ENCODE assay signal across 1 cellular context in the genomic region with DNA sequence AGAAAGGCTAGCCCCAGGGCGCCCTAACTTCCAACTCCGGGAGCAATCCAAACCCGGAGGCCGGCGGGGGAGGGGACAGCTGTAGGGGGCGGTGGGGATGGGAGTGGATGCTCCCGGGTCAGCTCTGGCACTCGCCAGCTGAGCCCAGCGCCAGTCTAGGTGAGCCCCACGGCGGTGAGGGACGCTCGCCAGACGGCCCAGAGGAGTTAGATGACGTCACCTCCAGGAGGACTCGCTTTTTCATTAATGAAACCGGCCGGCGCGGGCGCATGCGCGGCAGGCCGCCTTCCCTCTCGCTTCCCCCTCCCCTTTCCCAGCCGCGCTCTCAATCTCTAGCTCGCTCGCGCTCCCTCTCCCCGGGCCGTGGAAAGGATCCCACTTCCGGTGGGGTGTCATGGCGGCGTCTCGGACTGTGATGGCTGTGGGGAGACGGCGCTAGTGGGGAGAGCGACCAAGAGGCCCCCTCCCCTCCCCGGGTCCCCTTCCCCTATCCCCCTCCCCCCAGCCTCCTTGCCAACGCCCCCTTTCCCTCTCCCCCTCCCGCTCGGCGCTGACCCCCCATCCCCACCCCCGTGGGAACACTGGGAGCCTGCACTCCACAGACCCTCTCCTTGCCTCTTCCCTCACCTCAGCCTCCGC.
TF ChIP-seq lines count a peak whose summit lies in the region.

A gene with protein sequence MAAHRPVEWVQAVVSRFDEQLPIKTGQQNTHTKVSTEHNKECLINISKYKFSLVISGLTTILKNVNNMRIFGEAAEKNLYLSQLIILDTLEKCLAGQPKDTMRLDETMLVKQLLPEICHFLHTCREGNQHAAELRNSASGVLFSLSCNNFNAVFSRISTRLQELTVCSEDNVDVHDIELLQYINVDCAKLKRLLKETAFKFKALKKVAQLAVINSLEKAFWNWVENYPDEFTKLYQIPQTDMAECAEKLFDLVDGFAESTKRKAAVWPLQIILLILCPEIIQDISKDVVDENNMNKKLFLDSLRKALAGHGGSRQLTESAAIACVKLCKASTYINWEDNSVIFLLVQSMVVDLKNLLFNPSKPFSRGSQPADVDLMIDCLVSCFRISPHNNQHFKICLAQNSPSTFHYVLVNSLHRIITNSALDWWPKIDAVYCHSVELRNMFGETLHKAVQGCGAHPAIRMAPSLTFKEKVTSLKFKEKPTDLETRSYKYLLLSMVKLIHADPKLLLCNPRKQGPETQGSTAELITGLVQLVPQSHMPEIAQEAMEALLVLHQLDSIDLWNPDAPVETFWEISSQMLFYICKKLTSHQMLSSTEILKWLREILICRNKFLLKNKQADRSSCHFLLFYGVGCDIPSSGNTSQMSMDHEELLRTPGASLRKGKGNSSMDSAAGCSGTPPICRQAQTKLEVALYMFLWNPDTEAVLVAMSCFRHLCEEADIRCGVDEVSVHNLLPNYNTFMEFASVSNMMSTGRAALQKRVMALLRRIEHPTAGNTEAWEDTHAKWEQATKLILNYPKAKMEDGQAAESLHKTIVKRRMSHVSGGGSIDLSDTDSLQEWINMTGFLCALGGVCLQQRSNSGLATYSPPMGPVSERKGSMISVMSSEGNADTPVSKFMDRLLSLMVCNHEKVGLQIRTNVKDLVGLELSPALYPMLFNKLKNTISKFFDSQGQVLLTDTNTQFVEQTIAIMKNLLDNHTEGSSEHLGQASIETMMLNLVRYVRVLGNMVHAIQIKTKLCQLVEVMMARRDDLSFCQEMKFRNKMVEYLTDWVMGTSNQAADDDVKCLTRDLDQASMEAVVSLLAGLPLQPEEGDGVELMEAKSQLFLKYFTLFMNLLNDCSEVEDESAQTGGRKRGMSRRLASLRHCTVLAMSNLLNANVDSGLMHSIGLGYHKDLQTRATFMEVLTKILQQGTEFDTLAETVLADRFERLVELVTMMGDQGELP (N-terminal part only) (plus strand): TSS at position 378 of the 639 bp plus-strand sequence. CDS start 333 bp downstream, outside the sequence.

TF ChIP-seq in HepG2, 621 proteins besides CTCF, POLR2A, EP300 and RAD21 (continues in another document):
- TF ChIP-seq ZNF256 (CRISPR knock-in tag; conservative IDR thresholded peaks at IDR 0.05) = no peak
- no peak for TF ChIP-seq ZNF530 (CRISPR knock-in tag; IDR thresholded peaks at IDR 0.05; ENCODE audit: low read depth)
- no peak for TF ChIP-seq ZNF850 (CRISPR knock-in tag; conservative IDR thresholded peaks at IDR 0.05)
- no peak for TF ChIP-seq ZNF713 (CRISPR knock-in tag; IDR thresholded peaks at IDR 0.05)
- TF ChIP-seq FOXA1 (IDR thresholded peaks at IDR 0.05) = no peak
- no peak for TF ChIP-seq FOXA1 (CRISPR knock-in tag; IDR thresholded peaks at IDR 0.05)
- no peak for TF ChIP-seq NFE2 (CRISPR knock-in tag; IDR thresholded peaks at IDR 0.05)
- TF ChIP-seq, protein P1, sequence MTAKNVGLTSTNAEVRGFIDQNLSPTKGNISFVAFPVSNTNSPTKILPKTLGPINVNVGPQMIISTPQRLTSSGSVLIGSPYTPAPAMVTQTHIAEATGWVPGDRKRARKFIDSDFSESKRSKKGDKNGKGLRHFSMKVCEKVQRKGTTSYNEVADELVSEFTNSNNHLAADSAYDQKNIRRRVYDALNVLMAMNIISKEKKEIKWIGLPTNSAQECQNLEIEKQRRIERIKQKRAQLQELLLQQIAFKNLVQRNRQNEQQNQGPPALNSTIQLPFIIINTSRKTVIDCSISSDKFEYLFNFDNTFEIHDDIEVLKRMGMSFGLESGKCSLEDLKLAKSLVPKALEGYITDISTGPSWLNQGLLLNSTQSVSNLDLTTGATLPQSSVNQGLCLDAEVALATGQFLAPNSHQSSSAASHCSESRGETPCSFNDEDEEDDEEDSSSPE (CRISPR knock-in tag; IDR thresholded peaks at IDR 0.05) = 0 out of 2 replicates have a peak, but pooled peaks have one; percentile 31
- no peak for TF ChIP-seq ZSCAN31 (CRISPR knock-in tag; IDR thresholded peaks at IDR 0.05; ENCODE audit: low read depth)
- TF ChIP-seq ZNF468 (CRISPR knock-in tag; IDR thresholded peaks at IDR 0.05) = no peak
- no peak for TF ChIP-seq ZMYM3 (CRISPR knock-in tag; IDR thresholded peaks at IDR 0.05)
- no peak for TF ChIP-seq CC2D1A (CRISPR knock-in tag; IDR thresholded peaks at IDR 0.05)
- no peak for TF ChIP-seq ZNF616 (CRISPR knock-in tag; IDR thresholded peaks at IDR 0.05; ENCODE audit: low read depth)
- TF ChIP-seq ZNF891 (CRISPR knock-in tag; IDR thresholded peaks at IDR 0.05) = no peak
- TF ChIP-seq, protein P2, sequence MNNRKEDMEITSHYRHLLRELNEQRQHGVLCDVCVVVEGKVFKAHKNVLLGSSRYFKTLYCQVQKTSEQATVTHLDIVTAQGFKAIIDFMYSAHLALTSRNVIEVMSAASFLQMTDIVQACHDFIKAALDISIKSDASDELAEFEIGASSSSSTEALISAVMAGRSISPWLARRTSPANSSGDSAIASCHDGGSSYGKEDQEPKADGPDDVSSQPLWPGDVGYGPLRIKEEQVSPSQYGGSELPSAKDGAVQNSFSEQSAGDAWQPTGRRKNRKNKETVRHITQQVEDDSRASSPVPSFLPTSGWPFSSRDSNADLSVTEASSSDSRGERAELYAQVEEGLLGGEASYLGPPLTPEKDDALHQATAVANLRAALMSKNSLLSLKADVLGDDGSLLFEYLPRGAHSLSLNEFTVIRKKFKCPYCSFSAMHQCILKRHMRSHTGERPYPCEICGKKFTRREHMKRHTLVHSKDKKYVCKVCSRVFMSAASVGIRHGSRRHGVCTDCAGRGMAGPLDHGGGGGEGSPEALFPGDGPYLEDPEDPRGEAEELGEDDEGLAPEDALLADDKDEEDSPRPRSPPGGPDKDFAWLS (CRISPR knock-in tag; IDR thresholded peaks at IDR 0.05; ENCODE audit: borderline replicate concordance) = no peak
- no peak for TF ChIP-seq HOXA9 (CRISPR knock-in tag; IDR thresholded peaks at IDR 0.05; ENCODE audit: borderline replicate concordance)
- TF ChIP-seq, protein P3, sequence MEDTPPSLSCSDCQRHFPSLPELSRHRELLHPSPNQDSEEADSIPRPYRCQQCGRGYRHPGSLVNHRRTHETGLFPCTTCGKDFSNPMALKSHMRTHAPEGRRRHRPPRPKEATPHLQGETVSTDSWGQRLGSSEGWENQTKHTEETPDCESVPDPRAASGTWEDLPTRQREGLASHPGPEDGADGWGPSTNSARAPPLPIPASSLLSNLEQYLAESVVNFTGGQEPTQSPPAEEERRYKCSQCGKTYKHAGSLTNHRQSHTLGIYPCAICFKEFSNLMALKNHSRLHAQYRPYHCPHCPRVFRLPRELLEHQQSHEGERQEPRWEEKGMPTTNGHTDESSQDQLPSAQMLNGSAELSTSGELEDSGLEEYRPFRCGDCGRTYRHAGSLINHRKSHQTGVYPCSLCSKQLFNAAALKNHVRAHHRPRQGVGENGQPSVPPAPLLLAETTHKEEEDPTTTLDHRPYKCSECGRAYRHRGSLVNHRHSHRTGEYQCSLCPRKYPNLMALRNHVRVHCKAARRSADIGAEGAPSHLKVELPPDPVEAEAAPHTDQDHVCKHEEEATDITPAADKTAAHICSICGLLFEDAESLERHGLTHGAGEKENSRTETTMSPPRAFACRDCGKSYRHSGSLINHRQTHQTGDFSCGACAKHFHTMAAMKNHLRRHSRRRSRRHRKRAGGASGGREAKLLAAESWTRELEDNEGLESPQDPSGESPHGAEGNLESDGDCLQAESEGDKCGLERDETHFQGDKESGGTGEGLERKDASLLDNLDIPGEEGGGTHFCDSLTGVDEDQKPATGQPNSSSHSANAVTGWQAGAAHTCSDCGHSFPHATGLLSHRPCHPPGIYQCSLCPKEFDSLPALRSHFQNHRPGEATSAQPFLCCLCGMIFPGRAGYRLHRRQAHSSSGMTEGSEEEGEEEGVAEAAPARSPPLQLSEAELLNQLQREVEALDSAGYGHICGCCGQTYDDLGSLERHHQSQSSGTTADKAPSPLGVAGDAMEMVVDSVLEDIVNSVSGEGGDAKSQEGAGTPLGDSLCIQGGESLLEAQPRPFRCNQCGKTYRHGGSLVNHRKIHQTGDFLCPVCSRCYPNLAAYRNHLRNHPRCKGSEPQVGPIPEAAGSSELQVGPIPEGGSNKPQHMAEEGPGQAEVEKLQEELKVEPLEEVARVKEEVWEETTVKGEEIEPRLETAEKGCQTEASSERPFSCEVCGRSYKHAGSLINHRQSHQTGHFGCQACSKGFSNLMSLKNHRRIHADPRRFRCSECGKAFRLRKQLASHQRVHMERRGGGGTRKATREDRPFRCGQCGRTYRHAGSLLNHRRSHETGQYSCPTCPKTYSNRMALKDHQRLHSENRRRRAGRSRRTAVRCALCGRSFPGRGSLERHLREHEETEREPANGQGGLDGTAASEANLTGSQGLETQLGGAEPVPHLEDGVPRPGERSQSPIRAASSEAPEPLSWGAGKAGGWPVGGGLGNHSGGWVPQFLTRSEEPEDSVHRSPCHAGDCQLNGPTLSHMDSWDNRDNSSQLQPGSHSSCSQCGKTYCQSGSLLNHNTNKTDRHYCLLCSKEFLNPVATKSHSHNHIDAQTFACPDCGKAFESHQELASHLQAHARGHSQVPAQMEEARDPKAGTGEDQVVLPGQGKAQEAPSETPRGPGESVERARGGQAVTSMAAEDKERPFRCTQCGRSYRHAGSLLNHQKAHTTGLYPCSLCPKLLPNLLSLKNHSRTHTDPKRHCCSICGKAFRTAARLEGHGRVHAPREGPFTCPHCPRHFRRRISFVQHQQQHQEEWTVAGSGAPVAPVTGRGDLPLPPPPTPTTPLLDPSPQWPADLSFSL (CRISPR knock-in tag; IDR thresholded peaks at IDR 0.05) = no peak
- no peak for TF ChIP-seq CCAR2 (optimal IDR thresholded peaks at IDR 0.05; ENCODE audit: low read depth, low read length)
- no peak for TF ChIP-seq ZNF724P (CRISPR knock-in tag; IDR thresholded peaks at IDR 0.05; ENCODE audit: borderline replicate concordance)
- TF ChIP-seq ZNF768 (CRISPR knock-in tag; IDR thresholded peaks at IDR 0.05) = no peak
- no peak for TF ChIP-seq ARNT (IDR thresholded peaks at IDR 0.05)
- TF ChIP-seq, protein P4, sequence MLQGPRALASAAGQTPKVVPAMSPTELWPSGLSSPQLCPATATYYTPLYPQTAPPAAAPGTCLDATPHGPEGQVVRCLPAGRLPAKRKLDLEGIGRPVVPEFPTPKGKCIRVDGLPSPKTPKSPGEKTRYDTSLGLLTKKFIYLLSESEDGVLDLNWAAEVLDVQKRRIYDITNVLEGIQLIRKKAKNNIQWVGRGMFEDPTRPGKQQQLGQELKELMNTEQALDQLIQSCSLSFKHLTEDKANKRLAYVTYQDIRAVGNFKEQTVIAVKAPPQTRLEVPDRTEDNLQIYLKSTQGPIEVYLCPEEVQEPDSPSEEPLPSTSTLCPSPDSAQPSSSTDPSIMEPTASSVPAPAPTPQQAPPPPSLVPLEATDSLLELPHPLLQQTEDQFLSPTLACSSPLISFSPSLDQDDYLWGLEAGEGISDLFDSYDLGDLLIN (CRISPR knock-in tag; IDR thresholded peaks at IDR 0.05; ENCODE audit: borderline replicate concordance) = no peak
- TF ChIP-seq MED8 (CRISPR knock-in tag; IDR thresholded peaks at IDR 0.05; ENCODE audit: insufficient replicate concordance) = no peak
- no peak; the same call in 1 of the 2 replicates for TF ChIP-seq ZNF614 (CRISPR knock-in tag; IDR thresholded peaks at IDR 0.05; ENCODE audit: borderline replicate concordance)
- TF ChIP-seq ZFP37 (CRISPR knock-in tag; IDR thresholded peaks at IDR 0.05; ENCODE audit: borderline replicate concordance) = no peak
- peak; percentile 52; the same call in 1 of the 2 replicates for TF ChIP-seq GATAD1 (CRISPR knock-in tag; IDR thresholded peaks at IDR 0.05)
- TF ChIP-seq ZNF83 (CRISPR knock-in tag; IDR thresholded peaks at IDR 0.05; ENCODE audit: borderline replicate concordance) = no peak
- TF ChIP-seq ZNF703 (CRISPR knock-in tag; IDR thresholded peaks at IDR 0.05; ENCODE audit: borderline replicate concordance) = no peak
- TF ChIP-seq TP53 (CRISPR knock-in tag; conservative IDR thresholded peaks at IDR 0.05) = no peak
- TF ChIP-seq, protein P5, sequence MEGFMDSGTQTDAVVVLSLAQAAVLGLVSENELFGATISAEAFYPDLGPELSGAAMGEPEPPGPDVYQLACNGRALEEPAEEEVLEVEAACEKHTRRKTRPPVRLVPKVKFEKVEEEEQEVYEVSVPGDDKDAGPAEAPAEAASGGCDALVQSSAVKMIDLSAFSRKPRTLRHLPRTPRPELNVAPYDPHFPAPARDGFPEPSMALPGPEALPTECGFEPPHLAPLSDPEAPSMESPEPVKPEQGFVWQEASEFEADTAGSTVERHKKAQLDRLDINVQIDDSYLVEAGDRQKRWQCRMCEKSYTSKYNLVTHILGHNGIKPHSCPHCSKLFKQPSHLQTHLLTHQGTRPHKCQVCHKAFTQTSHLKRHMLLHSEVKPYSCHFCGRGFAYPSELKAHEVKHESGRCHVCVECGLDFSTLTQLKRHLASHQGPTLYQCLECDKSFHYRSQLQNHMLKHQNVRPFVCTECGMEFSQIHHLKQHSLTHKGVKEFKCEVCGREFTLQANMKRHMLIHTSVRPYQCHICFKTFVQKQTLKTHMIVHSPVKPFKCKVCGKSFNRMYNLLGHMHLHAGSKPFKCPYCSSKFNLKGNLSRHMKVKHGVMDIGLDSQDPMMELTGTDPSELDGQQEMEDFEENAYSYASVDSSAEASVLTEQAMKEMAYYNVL (CRISPR knock-in tag; IDR thresholded peaks at IDR 0.05; ENCODE audit: borderline replicate concordance) = 0 out of 2 replicates have a peak, but pooled peaks have one; percentile 42
- TF ChIP-seq, protein P6, sequence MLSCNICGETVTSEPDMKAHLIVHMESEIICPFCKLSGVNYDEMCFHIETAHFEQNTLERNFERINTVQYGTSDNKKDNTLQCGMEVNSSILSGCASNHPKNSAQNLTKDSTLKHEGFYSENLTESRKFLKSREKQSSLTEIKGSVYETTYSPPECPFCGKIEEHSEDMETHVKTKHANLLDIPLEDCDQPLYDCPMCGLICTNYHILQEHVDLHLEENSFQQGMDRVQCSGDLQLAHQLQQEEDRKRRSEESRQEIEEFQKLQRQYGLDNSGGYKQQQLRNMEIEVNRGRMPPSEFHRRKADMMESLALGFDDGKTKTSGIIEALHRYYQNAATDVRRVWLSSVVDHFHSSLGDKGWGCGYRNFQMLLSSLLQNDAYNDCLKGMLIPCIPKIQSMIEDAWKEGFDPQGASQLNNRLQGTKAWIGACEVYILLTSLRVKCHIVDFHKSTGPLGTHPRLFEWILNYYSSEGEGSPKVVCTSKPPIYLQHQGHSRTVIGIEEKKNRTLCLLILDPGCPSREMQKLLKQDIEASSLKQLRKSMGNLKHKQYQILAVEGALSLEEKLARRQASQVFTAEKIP (CRISPR knock-in tag; IDR thresholded peaks at IDR 0.05; ENCODE audit: borderline replicate concordance) = no peak
- TF ChIP-seq ZBTB1 (CRISPR knock-in tag; IDR thresholded peaks at IDR 0.05; ENCODE audit: borderline replicate concordance) = no peak
- no peak for TF ChIP-seq ZNF124 (CRISPR knock-in tag; IDR thresholded peaks at IDR 0.05)
- TF ChIP-seq HNF4G (IDR thresholded peaks at IDR 0.05; ENCODE audit: borderline replicate concordance, low read depth, low read length) = no peak; the same call in 1 of the 2 replicates
- TF ChIP-seq HNF4G (CRISPR knock-in tag; IDR thresholded peaks at IDR 0.05; ENCODE audit: borderline replicate concordance, low read depth) = no peak
- no peak for TF ChIP-seq ISX (CRISPR knock-in tag; conservative IDR thresholded peaks at IDR 0.05)
- TF ChIP-seq, protein P7, sequence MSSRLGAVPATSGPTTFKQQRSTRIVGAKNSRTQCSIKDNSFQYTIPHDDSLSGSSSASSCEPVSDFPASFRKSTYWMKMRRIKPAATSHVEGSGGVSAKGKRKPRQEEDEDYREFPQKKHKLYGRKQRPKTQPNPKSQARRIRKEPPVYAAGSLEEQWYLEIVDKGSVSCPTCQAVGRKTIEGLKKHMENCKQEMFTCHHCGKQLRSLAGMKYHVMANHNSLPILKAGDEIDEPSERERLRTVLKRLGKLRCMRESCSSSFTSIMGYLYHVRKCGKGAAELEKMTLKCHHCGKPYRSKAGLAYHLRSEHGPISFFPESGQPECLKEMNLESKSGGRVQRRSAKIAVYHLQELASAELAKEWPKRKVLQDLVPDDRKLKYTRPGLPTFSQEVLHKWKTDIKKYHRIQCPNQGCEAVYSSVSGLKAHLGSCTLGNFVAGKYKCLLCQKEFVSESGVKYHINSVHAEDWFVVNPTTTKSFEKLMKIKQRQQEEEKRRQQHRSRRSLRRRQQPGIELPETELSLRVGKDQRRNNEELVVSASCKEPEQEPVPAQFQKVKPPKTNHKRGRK (CRISPR knock-in tag; IDR thresholded peaks at IDR 0.05) = no peak
- no peak for TF ChIP-seq ZNF841 (CRISPR knock-in tag; IDR thresholded peaks at IDR 0.05; ENCODE audit: borderline replicate concordance)
